ENCODE assay signal across 9 cellular contexts in genomic region chr1:240973875-240974274, GRCh38.
"Had no signal": no experiment of that assay in that cellular context is flagged by ENCODE, and none has a peak within 500 bp of the region (broad histone marks: within the 10 kb centered on the region; RNA-seq: fewer than 3 reads in every experiment).

No MANE protein-coding gene starts in this region.

- H3K4me2 ChIP-seq: GM23338 had no signal

- H3K4me1 ChIP-seq: HAP-1 had no signal

- H3K9me3 ChIP-seq: HAP-1 had no signal

- H3K4me3 ChIP-seq: GM23248, GM23338, HAP-1 had no signal

- DNase-seq: GM23248, GOT3, H7, H9, HCEC 1CT, HFFc6 had no signal

- H2AFZ ChIP-seq: GM23248, GM23338 had no signal

- H3K36me3 ChIP-seq: HAP-1 had no signal

- H3K27ac ChIP-seq: GM23248 had no signal

- ATAC-seq: GM23338, HCT116 had no signal

- H3K9ac ChIP-seq: GM23248 had no signal
